In the genomic region with DNA sequence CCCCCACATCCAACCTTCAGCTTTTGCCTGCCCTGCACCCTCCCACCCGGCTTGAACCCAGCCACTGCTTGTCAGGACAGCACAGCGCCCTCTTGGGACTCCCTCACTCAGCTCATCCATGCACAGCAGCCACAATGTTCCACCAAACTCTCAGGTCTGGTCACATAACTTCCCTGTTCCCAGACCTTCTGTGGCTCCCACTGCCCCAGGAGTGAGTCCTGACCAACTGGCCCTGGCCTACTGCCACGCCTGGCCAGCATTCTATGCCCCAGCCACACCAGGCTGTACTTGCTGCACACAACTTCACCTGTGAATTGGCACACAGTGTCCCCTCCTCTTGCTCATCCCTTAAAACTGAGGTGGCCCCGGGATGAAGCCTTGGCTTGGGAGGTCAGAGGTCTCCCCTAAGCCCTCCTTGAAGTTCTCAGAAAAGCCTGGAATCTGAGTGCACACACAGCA, we compare ENCODE assay signal across 12 cellular contexts. TPM values are rescaled to one million over a fixed set of nuclear protein-coding genes. Genes with fewer than 3 reads are reported as not detected.
DNase-seq lines count a peak whose midpoint lies in the region; ATAC-seq, FAIRE-seq and TF ChIP-seq lines count a peak whose summit lies in the region.
"Had no signal": no experiment of that assay in that cellular context is flagged by ENCODE, and none has a peak within 500 bp of the region (broad histone marks: within the 10 kb centered on the region; RNA-seq: fewer than 3 reads in every experiment).

No MANE protein-coding gene starts in this region.

- in situ Hi-C loops in GM13976 (cut with MboI; ENCODE audit: low sequenced_read_pairs, unreplicated experiment) (no loop called here), K562 (cut with MboI) (no loop called here)

- no peak for TF ChIP-seq CTCF in GM13976 (IDR thresholded peaks at IDR 0.05; ENCODE audit: borderline replicate concordance, control extremely low read depth, extremely low read depth, insufficient read depth, missing control alignments)
- peak; percentile 21 to 27 (median 24); a peak in 3 of 6 replicates for TF ChIP-seq CTCF in K562 (IDR thresholded peaks at IDR 0.05 in 2 of 3, conservative IDR thresholded peaks at IDR 0.05 in 1 of 3; ENCODE audit: insufficient read depth in 2 of 3, low read depth in 1 of 3, low read length in 3 of 3)
- no peak for TF ChIP-seq CTCF in neural cell (IDR thresholded peaks at IDR 0.05; ENCODE audit: poor library complexity, severe bottlenecking)
- no peak for TF ChIP-seq CTCF in GM10248 (IDR thresholded peaks at IDR 0.05; ENCODE audit: control extremely low read depth, extremely low read depth, low read depth, missing control alignments)

- H3K27ac Mint-ChIP-seq in CD4-positive, CD25-positive, alpha-beta regulatory T cell = peak overlapping the region in 2 of 3 donors; percentile 7 to 75
- no peak overlapping the region for H3K27ac Mint-ChIP-seq in activated T-helper 1 cell treated with anti-CD3 and anti-CD28 coated beads, Interleukin-12 subunit alpha, Interleukin-12 subunit beta, Interleukin-2, Interleukin-4 antibody, amounts not matched to agents 30 ng/mL and 10 ng/mL and 1 ng/mL, durations not matched to agents 14 hours and 24 hours and 36 hours

- no peaks in the 10 kb centered on the region for H3K4me1 ChIP-seq in CD4-positive, CD25-positive, alpha-beta regulatory T cell (ENCODE audit: control insufficient read depth, insufficient read depth, low read length, poor library complexity, severe bottlenecking)
- H3K4me1 ChIP-seq in K562 (replicated peaks in 1 of 2; ENCODE audit: control insufficient read depth in 2 of 2, insufficient read depth in 2 of 2, low read length in 2 of 2) = 0 out of 5 replicates have a peak, but pooled peaks cover 0 to 6% of the 10 kb centered on the region in 2 experiments

- peak overlapping the region in 1 of 2 experiments; percentile 26; a peak in 1 of 4 replicates for H3K9ac ChIP-seq in K562 (ENCODE audit: insufficient read depth in 1 of 2, low read depth in 2 of 2, low read length in 2 of 2)
- H3K9ac ChIP-seq in neural cell (ENCODE audit: low read length) = no peak overlapping the region

- no peaks in the 10 kb centered on the region for H3K4me1 Mint-ChIP-seq in CD4-positive, CD25-positive, alpha-beta regulatory T cell
- no peaks in the 10 kb centered on the region for H3K4me1 Mint-ChIP-seq in activated T-helper 1 cell treated with anti-CD3 and anti-CD28 coated beads, Interleukin-12 subunit alpha, Interleukin-12 subunit beta, Interleukin-2, Interleukin-4 antibody, amounts not matched to agents 30 ng/mL and 10 ng/mL and 1 ng/mL, durations not matched to agents 14 hours and 24 hours and 36 hours (ENCODE audit: low read depth)
- H3K4me1 Mint-ChIP-seq: naive B cell had no signal

- H3K4me2 ChIP-seq in K562 (ENCODE audit: insufficient read depth, low read length) = no peak overlapping the region
- H3K4me2 ChIP-seq in neural cell (ENCODE audit: low read length) = no peak overlapping the region
- H3K4me2 ChIP-seq: hepatocyte had no signal

- TF ChIP-seq EP300 in K562 (IDR thresholded peaks at IDR 0.05; ENCODE audit: low read length) (no peak), neural cell (conservative IDR thresholded peaks at IDR 0.05; ENCODE audit: poor library complexity, severe bottlenecking) (no peak)

- H4K20me1 ChIP-seq in K562 (replicated peaks; ENCODE audit: control insufficient read depth, insufficient read depth, low read length) (0 out of 2 replicates have a peak, but pooled peaks cover 6% of the 10 kb centered on the region), neural cell (ENCODE audit: insufficient read depth) (no peaks in the 10 kb centered on the region)

- CTCF ChIA-PET in K562 (lab: Yijun Ruan, JAX; ENCODE audit: low intra/inter-chr PET ratio) = no interaction called here
- CTCF ChIA-PET in GM10248 (lab: Yijun Ruan, JAX) = interaction anchor here (1.1 to 30.6 kb wide), 5 partner anchors 9 to 140 kb away, joined by 3 to 863 read pairs (median 3); partner anchors contain the start of genes CCDC51, PLXNB1 and TMA7

- H3K4me3 Mint-ChIP-seq in CD4-positive, CD25-positive, alpha-beta regulatory T cell = no peak overlapping the region
- no peak overlapping the region for H3K4me3 Mint-ChIP-seq in activated T-helper 1 cell treated with anti-CD3 and anti-CD28 coated beads, Interleukin-12 subunit alpha, Interleukin-12 subunit beta, Interleukin-2, Interleukin-4 antibody, amounts not matched to agents 30 ng/mL and 10 ng/mL and 1 ng/mL, durations not matched to agents 14 hours and 24 hours and 36 hours
- H3K4me3 Mint-ChIP-seq: naive B cell had no signal

- no peak for TF ChIP-seq POLR2A in K562 (conservative IDR thresholded peaks at IDR 0.05)

- no peak for DNase-seq in CD4-positive, CD25-positive, alpha-beta regulatory T cell
- DNase-seq in GM13976 (ENCODE audit: low spot score) = peak; percentile 35
- DNase-seq in K562 (ENCODE audit: extremely low read depth in 1 of 4, low spot score in 3 of 4) = peak in 1 of 4 experiments; percentile 15
- DNase-seq in activated T-helper 1 cell treated with anti-CD3 and anti-CD28 coated beads, Interleukin-12 subunit alpha, Interleukin-12 subunit beta, Interleukin-2, Interleukin-4 antibody, amounts not matched to agents 30 ng/mL and 10 ng/mL and 1 ng/mL, durations not matched to agents 14 hours and 24 hours and 36 hours (ENCODE audit: low spot score) = no peak
- DNase-seq in GM10248 (ENCODE audit: extremely low spot score) = no peak
- no peak for DNase-seq in DMS53 treated with DMSO at 0.1 percent for 48 hours (lab: John Stamatoyannopoulos, UW; ENCODE audit: unreplicated experiment)
- DNase-seq: naive B cell had no signal

- no peak overlapping the region for H3K27ac ChIP-seq in CD4-positive, CD25-positive, alpha-beta regulatory T cell (ENCODE audit: insufficient read depth, low read length, poor library complexity, severe bottlenecking)
- H3K27ac ChIP-seq in K562 (ENCODE audit: extremely low read depth, low read depth, low read length) (no peak overlapping the region), neural cell (ENCODE audit: low read length) (no peak overlapping the region)
- H3K27ac ChIP-seq: hepatocyte had no signal

- no peaks in the 10 kb centered on the region for H3K9me3 ChIP-seq in CD4-positive, CD25-positive, alpha-beta regulatory T cell (ENCODE audit: control insufficient read depth in 2 of 2, low read length in 2 of 2)
- no peaks in the 10 kb centered on the region for H3K9me3 ChIP-seq in K562 (replicated peaks; ENCODE audit: control insufficient read depth, insufficient read depth, low read depth, low read length)
- no peaks in the 10 kb centered on the region for H3K9me3 ChIP-seq in neural cell (ENCODE audit: low read length)

- H3K79me2 ChIP-seq in K562 (ENCODE audit: control insufficient read depth, insufficient read depth, low read length) (no peaks in the 10 kb centered on the region), neural cell (replicated peaks; ENCODE audit: insufficient read depth, low read length) (no peaks in the 10 kb centered on the region)
- H3K79me2 ChIP-seq: hepatocyte had no signal

- intact Hi-C loops in K562 (cut with micrococcal nuclease) = loop anchor here (10.0 kb wide), 2 partner anchors 96 to 214 kb away; partner anchors contain the start of gene SHISA5
- intact Hi-C loops in activated T-helper 1 cell treated with anti-CD3 and anti-CD28 coated beads, Interleukin-12 subunit alpha, Interleukin-12 subunit beta, Interleukin-2, Interleukin-4 antibody, amounts not matched to agents 30 ng/mL and 10 ng/mL and 1 ng/mL, durations not matched to agents 14 hours and 24 hours and 36 hours (cut with micrococcal nuclease) = loop anchor here (10.0 kb wide), 1 partner anchor 226 kb away; the partner anchor contains the start of gene SLC26A6

- TF ChIP-seq RAD21 in K562 (CRISPR knock-in tag; conservative IDR thresholded peaks at IDR 0.05 in 1 of 2, IDR thresholded peaks at IDR 0.05 in 1 of 2) (no peak), neural cell (conservative IDR thresholded peaks at IDR 0.05) (no peak)

- no peaks in the 10 kb centered on the region for H3K36me3 Mint-ChIP-seq in CD4-positive, CD25-positive, alpha-beta regulatory T cell
- H3K36me3 Mint-ChIP-seq in activated T-helper 1 cell treated with anti-CD3 and anti-CD28 coated beads, Interleukin-12 subunit alpha, Interleukin-12 subunit beta, Interleukin-2, Interleukin-4 antibody, amounts not matched to agents 30 ng/mL and 10 ng/mL and 1 ng/mL, durations not matched to agents 14 hours and 24 hours and 36 hours (ENCODE audit: low read depth) = no peaks in the 10 kb centered on the region
- H3K36me3 Mint-ChIP-seq: naive B cell had no signal

- no peaks in the 10 kb centered on the region for H3K9me3 Mint-ChIP-seq in CD4-positive, CD25-positive, alpha-beta regulatory T cell
- no peaks in the 10 kb centered on the region for H3K9me3 Mint-ChIP-seq in activated T-helper 1 cell treated with anti-CD3 and anti-CD28 coated beads, Interleukin-12 subunit alpha, Interleukin-12 subunit beta, Interleukin-2, Interleukin-4 antibody, amounts not matched to agents 30 ng/mL and 10 ng/mL and 1 ng/mL, durations not matched to agents 14 hours and 24 hours and 36 hours
- H3K9me3 Mint-ChIP-seq: naive B cell had no signal

- H3K27me3 Mint-ChIP-seq in CD4-positive, CD25-positive, alpha-beta regulatory T cell = no peaks in the 10 kb centered on the region
- no peaks in the 10 kb centered on the region for H3K27me3 Mint-ChIP-seq in activated T-helper 1 cell treated with anti-CD3 and anti-CD28 coated beads, Interleukin-12 subunit alpha, Interleukin-12 subunit beta, Interleukin-2, Interleukin-4 antibody, amounts not matched to agents 30 ng/mL and 10 ng/mL and 1 ng/mL, durations not matched to agents 14 hours and 24 hours and 36 hours (ENCODE audit: insufficient read depth)
- H3K27me3 Mint-ChIP-seq: naive B cell had no signal

- H3K9me1 ChIP-seq in K562 (ENCODE audit: control insufficient read depth, insufficient read depth, low read length) = no peaks in the 10 kb centered on the region

- no peaks in the 10 kb centered on the region for H3K36me3 ChIP-seq in CD4-positive, CD25-positive, alpha-beta regulatory T cell (ENCODE audit: control insufficient read depth, insufficient read depth, low read length)
- H3K36me3 ChIP-seq in K562 (ENCODE audit: control insufficient read depth, insufficient read depth, low read length) (no peaks in the 10 kb centered on the region), neural cell (ENCODE audit: insufficient read depth, low read length) (no peaks in the 10 kb centered on the region)

- H3K9me2 ChIP-seq in neural cell (ENCODE audit: insufficient read depth, low read length) = no peaks in the 10 kb centered on the region

- POLR2A ChIA-PET in K562 (lab: Yijun Ruan, JAX) = interaction anchor here (0.9 to 1.5 kb wide), 3 partner anchors 14 to 221 kb away, joined by 3 read pairs; partner anchors contain the start of gene CDC25A
- POLR2A ChIA-PET in GM10248 (lab: Yijun Ruan, JAX) = no interaction called here

- H3K4me3 ChIP-seq in CD4-positive, CD25-positive, alpha-beta regulatory T cell (ENCODE audit: low read depth, low read length) = no peak overlapping the region
- H3K4me3 ChIP-seq in K562 (no peak overlapping the region), neural cell (ENCODE audit: low read length) (no peak overlapping the region)
- H3K4me3 ChIP-seq: hepatocyte had no signal

- H3K27me3 ChIP-seq in CD4-positive, CD25-positive, alpha-beta regulatory T cell (ENCODE audit: control insufficient read depth, insufficient read depth, low read length) = no peaks in the 10 kb centered on the region
- H3K27me3 ChIP-seq in K562 (ENCODE audit: control insufficient read depth in 2 of 2, insufficient read depth in 2 of 2, low read length in 2 of 2) (no peaks in the 10 kb centered on the region), neural cell (ENCODE audit: insufficient read depth, low read depth, low read length) (no peaks in the 10 kb centered on the region)
- H3K27me3 ChIP-seq: hepatocyte had no signal

- BruUV-seq in K562 (replicated peaks; lab: Mats Ljungman, UMichigan) = no TSS peak

- no peaks in the 10 kb centered on the region for H3F3A ChIP-seq in neural cell (ENCODE audit: insufficient read depth, low read length, poor library complexity, severe bottlenecking)

- H2AFZ ChIP-seq in K562 (ENCODE audit: low read depth, low read length) (no peak overlapping the region), neural cell (ENCODE audit: low read depth, low read length) (no peak overlapping the region)
- H2AFZ ChIP-seq: hepatocyte had no signal

- 39% methylated on average over 2 of the region's 4 CpGs for WGBS in K562 (ENCODE audit: insufficient coverage, low coverage, missing lambda C conversion rate)

- ATAC-seq in CD4-positive, CD25-positive, alpha-beta regulatory T cell (ENCODE audit: low read depth in 2 of 2) = no peak
- ATAC-seq in K562 (peak; percentile 63; the same call in 2 of the 3 replicates), HG02678 (IDR thresholded peaks at IDR 0.05; ENCODE audit: unreplicated experiment) (no peak)

- FAIRE-seq in K562 (lab: Jason Lieb, UNC) = no peak
- FAIRE-seq: HTR-8/SVneo had no signal

RNA-seq across cellular contexts. Expression of gene PLXNB1, which starts 21.0 kb away (rescaled TPM):
- 5.2 TPM for total RNA-seq in CD4-positive, CD25-positive, alpha-beta regulatory T cell
- under 1 TPM in 1 of 4 donors, not detected in 3; 0.07 TPM for polyA plus RNA-seq in CD4-positive, CD25-positive, alpha-beta regulatory T cell
- total RNA-seq in K562 (2011; cell fraction: chromatin; rRNA removed; ENCODE audit: low replicate concordance) = 67.7 and 204 TPM in 2 replicates
- total RNA-seq in K562 (2011; cell fraction: nucleolus; rRNA removed) = 92.2 and 100 TPM in 2 replicates
- 59.2 and 60.7 TPM in 2 replicates for total RNA-seq in K562 (2011; cell fraction: nucleoplasm; rRNA removed)
- total RNA-seq in K562 (2014; rRNA removed) (11.2 and 12.7 TPM in 2 replicates), K562 (2014; rRNA removed; fragmentation: Illumina TruSeq; extraction: Trizol) (2.1 and 3.9 TPM in 2 replicates), K562 (2015; rRNA removed; fragmentation: Illumina TruSeq; extraction: Trizol) (6.0 and 6.3 TPM in 2 replicates), K562 (2021) (11.4 and 13.9 TPM in 2 replicates)
- polyA plus RNA-seq in K562 (2011; rRNA removed) (6.0 and 16.7 TPM in 2 replicates), K562 (2014; fragmentation: Illumina TruSeq; extraction: Trizol) (7.3 and 9.2 TPM in 2 replicates), K562 (2014; fragmentation: Nextera tagmentation; extraction: Ambion mirVana) (under 1 TPM; 0.17 to 0.24 TPM), K562 (2014; rRNA removed) (10.6 and 17.4 TPM in 2 replicates), neural cell (134 and 148 TPM in 2 replicates)
- 10.8 and 14.2 TPM in 2 replicates for polyA plus RNA-seq in K562 (2011; cell fraction: cytosol; rRNA removed)
- polyA plus RNA-seq in K562 (2011; cell fraction: nucleus; rRNA removed) = 106 and 120 TPM in 2 replicates
- polyA plus RNA-seq in K562 (2012) = 11.5 and 18.7 TPM in 2 replicates
- 5.0 and 8.2 TPM in 2 replicates for polyA minus RNA-seq in K562 (2011; rRNA and poly(A)+ RNA removed)
- 10.0 and 12.9 TPM in 2 replicates for polyA minus RNA-seq in K562 (2011; cell fraction: cytosol; rRNA and poly(A)+ RNA removed)
- polyA minus RNA-seq in K562 (2011; cell fraction: nucleus; rRNA and poly(A)+ RNA removed) = 27.1 and 27.3 TPM in 2 replicates
- polyA minus RNA-seq in neural cell = 88.2 and 112 TPM in 2 replicates
- total RNA-seq in activated T-helper 1 cell treated with anti-CD3 and anti-CD28 coated beads, Interleukin-12 subunit alpha, Interleukin-12 subunit beta, Interleukin-2, Interleukin-4 antibody, amounts not matched to agents 30 ng/mL and 10 ng/mL and 1 ng/mL, durations not matched to agents 14 hours and 24 hours and 36 hours = 5.7 and 7.0 TPM in 2 replicates

RNA-seq across cellular contexts. Expression of gene CCDC51, which starts 31.1 kb away (rescaled TPM):
- 4.6 TPM for total RNA-seq in CD4-positive, CD25-positive, alpha-beta regulatory T cell
- 10 to 100 TPM in 1 of 4 donors, 1 to 10 TPM in 3; 7.1 to 13.7 (median 9.1) TPM for polyA plus RNA-seq in CD4-positive, CD25-positive, alpha-beta regulatory T cell
- total RNA-seq in K562 (2011; cell fraction: chromatin; rRNA removed; ENCODE audit: low replicate concordance) = 2.8 and 4.0 TPM in 2 replicates
- total RNA-seq in K562 (2011; cell fraction: nucleolus; rRNA removed) = 2.8 and 3.0 TPM in 2 replicates
- 3.9 and 4.0 TPM in 2 replicates for total RNA-seq in K562 (2011; cell fraction: nucleoplasm; rRNA removed)
- total RNA-seq in K562 (2014; rRNA removed) (17.4 and 20.8 TPM in 2 replicates), K562 (2014; rRNA removed; fragmentation: Illumina TruSeq; extraction: Trizol) (10.2 and 14.0 TPM in 2 replicates), K562 (2015; rRNA removed; fragmentation: Illumina TruSeq; extraction: Trizol) (17.3 and 18.6 TPM in 2 replicates), K562 (2021) (12.8 and 15.7 TPM in 2 replicates)
- polyA plus RNA-seq in K562 (2011; rRNA removed) (16.0 and 16.5 TPM in 2 replicates), K562 (2014; fragmentation: Illumina TruSeq; extraction: Trizol) (15.7 and 18.0 TPM in 2 replicates), K562 (2014; fragmentation: Nextera tagmentation; extraction: Ambion mirVana) (1 to 10 TPM; 6.5 to 6.8 TPM), K562 (2014; rRNA removed) (16.5 and 18.0 TPM in 2 replicates), neural cell (27.2 and 29.0 TPM in 2 replicates)
- polyA plus RNA-seq in K562 (2011; cell fraction: cytosol; rRNA removed) = 17.1 and 20.0 TPM in 2 replicates
- polyA plus RNA-seq in K562 (2011; cell fraction: nucleus; rRNA removed) = 7.2 and 8.2 TPM in 2 replicates
- 12.6 and 14.9 TPM in 2 replicates for polyA plus RNA-seq in K562 (2012)
- polyA minus RNA-seq in K562 (2011; rRNA and poly(A)+ RNA removed) = 8.6 and 10.2 TPM in 2 replicates
- polyA minus RNA-seq in K562 (2011; cell fraction: cytosol; rRNA and poly(A)+ RNA removed) = 2.4 and 7.1 TPM in 2 replicates
- polyA minus RNA-seq in K562 (2011; cell fraction: nucleus; rRNA and poly(A)+ RNA removed) = 1.3 and 1.6 TPM in 2 replicates
- polyA minus RNA-seq in neural cell = 20.8 and 21.9 TPM in 2 replicates
- 26.0 and 26.3 TPM in 2 replicates for total RNA-seq in activated T-helper 1 cell treated with anti-CD3 and anti-CD28 coated beads, Interleukin-12 subunit alpha, Interleukin-12 subunit beta, Interleukin-2, Interleukin-4 antibody, amounts not matched to agents 30 ng/mL and 10 ng/mL and 1 ng/mL, durations not matched to agents 14 hours and 24 hours and 36 hours

RNA-seq across cellular contexts. Expression of gene TMA7, which starts 31.2 kb away (rescaled TPM):
- total RNA-seq in CD4-positive, CD25-positive, alpha-beta regulatory T cell = 248 TPM
- polyA plus RNA-seq in CD4-positive, CD25-positive, alpha-beta regulatory T cell = 100 to 1,000 TPM; 664 to 743 (median 695) TPM
- total RNA-seq in K562 (2011; cell fraction: chromatin; rRNA removed; ENCODE audit: low replicate concordance) = 33.0 and 39.7 TPM in 2 replicates
- total RNA-seq in K562 (2011; cell fraction: nucleolus; rRNA removed) = 42.8 and 52.5 TPM in 2 replicates
- total RNA-seq in K562 (2011; cell fraction: nucleoplasm; rRNA removed) = 61.4 and 82.2 TPM in 2 replicates
- total RNA-seq in K562 (2014; rRNA removed) = 587 and 775 TPM in 2 replicates
- total RNA-seq in K562 (2014; rRNA removed; fragmentation: Illumina TruSeq; extraction: Trizol) = 389 and 394 TPM in 2 replicates
- total RNA-seq in K562 (2015; rRNA removed; fragmentation: Illumina TruSeq; extraction: Trizol) = 476 and 486 TPM in 2 replicates
- total RNA-seq in K562 (2021) = 201 and 209 TPM in 2 replicates
- 160 and 232 TPM in 2 replicates for polyA plus RNA-seq in K562 (2011; rRNA removed)
- polyA plus RNA-seq in K562 (2011; cell fraction: cytosol; rRNA removed) = 25.9 and 86.1 TPM in 2 replicates
- 42.3 and 57.7 TPM in 2 replicates for polyA plus RNA-seq in K562 (2011; cell fraction: nucleus; rRNA removed)
- 188 and 520 TPM in 2 replicates for polyA plus RNA-seq in K562 (2012)
- polyA plus RNA-seq in K562 (2014; fragmentation: Illumina TruSeq; extraction: Trizol) = 318 and 361 TPM in 2 replicates
- 100 to 1,000 TPM; 835 to 942 TPM for polyA plus RNA-seq in K562 (2014; fragmentation: Nextera tagmentation; extraction: Ambion mirVana)
- polyA plus RNA-seq in K562 (2014; rRNA removed) = 810 and 1,003 TPM in 2 replicates
- 32.1 and 43.5 TPM in 2 replicates for polyA minus RNA-seq in K562 (2011; rRNA and poly(A)+ RNA removed)
- 17.8 and 24.1 TPM in 2 replicates for polyA minus RNA-seq in K562 (2011; cell fraction: cytosol; rRNA and poly(A)+ RNA removed)
- 19.9 and 32.4 TPM in 2 replicates for polyA minus RNA-seq in K562 (2011; cell fraction: nucleus; rRNA and poly(A)+ RNA removed)
- polyA plus RNA-seq in neural cell = 1,717 and 1,747 TPM in 2 replicates
- polyA minus RNA-seq in neural cell = 238 TPM in 2 replicates
- 262 and 266 TPM in 2 replicates for total RNA-seq in activated T-helper 1 cell treated with anti-CD3 and anti-CD28 coated beads, Interleukin-12 subunit alpha, Interleukin-12 subunit beta, Interleukin-2, Interleukin-4 antibody, amounts not matched to agents 30 ng/mL and 10 ng/mL and 1 ng/mL, durations not matched to agents 14 hours and 24 hours and 36 hours

RNA-seq across cellular contexts. Expression of gene FBXW12, which starts 36.8 kb away (rescaled TPM):
- not detected for total RNA-seq in CD4-positive, CD25-positive, alpha-beta regulatory T cell
- polyA plus RNA-seq in CD4-positive, CD25-positive, alpha-beta regulatory T cell = not detected
- total RNA-seq in K562 (2011; cell fraction: chromatin; rRNA removed; ENCODE audit: low replicate concordance) = 0.30 and 0.37 TPM in 2 replicates
- total RNA-seq in K562 (2011; cell fraction: nucleolus; rRNA removed) = 0.17 and 0.26 TPM in 2 replicates
- 0.22 and 0.53 TPM in 2 replicates for total RNA-seq in K562 (2011; cell fraction: nucleoplasm; rRNA removed)
- total RNA-seq in K562 (2014; rRNA removed) (not detected in 2 replicates), K562 (2014; rRNA removed; fragmentation: Illumina TruSeq; extraction: Trizol) (not detected in 2 replicates), K562 (2015; rRNA removed; fragmentation: Illumina TruSeq; extraction: Trizol) (0.11 TPM in 1 of 2 replicates, not detected in the other), K562 (2021) (not detected in 2 replicates)
- polyA plus RNA-seq in K562 (2011; rRNA removed) (0.06 and 0.24 TPM in 2 replicates), K562 (2014; fragmentation: Illumina TruSeq; extraction: Trizol) (not detected in 2 replicates), K562 (2014; fragmentation: Nextera tagmentation; extraction: Ambion mirVana) (under 1 TPM; 0.04 to 0.07 TPM), K562 (2014; rRNA removed) (0.30 TPM in 1 of 2 replicates, not detected in the other), neural cell (not detected in 2 replicates)
- 0.16 TPM in 2 replicates for polyA plus RNA-seq in K562 (2011; cell fraction: cytosol; rRNA removed)
- 0.17 and 0.41 TPM in 2 replicates for polyA plus RNA-seq in K562 (2011; cell fraction: nucleus; rRNA removed)
- polyA plus RNA-seq in K562 (2012) = not detected in 2 replicates
- 0.24 TPM in 1 of 2 replicates, not detected in the other for polyA minus RNA-seq in K562 (2011; rRNA and poly(A)+ RNA removed)
- polyA minus RNA-seq in K562 (2011; cell fraction: cytosol; rRNA and poly(A)+ RNA removed) = not detected in 2 replicates
- polyA minus RNA-seq in K562 (2011; cell fraction: nucleus; rRNA and poly(A)+ RNA removed) = not detected in 2 replicates
- 1.2 and 1.6 TPM in 2 replicates for polyA minus RNA-seq in neural cell
- not detected in 2 replicates for total RNA-seq in activated T-helper 1 cell treated with anti-CD3 and anti-CD28 coated beads, Interleukin-12 subunit alpha, Interleukin-12 subunit beta, Interleukin-2, Interleukin-4 antibody, amounts not matched to agents 30 ng/mL and 10 ng/mL and 1 ng/mL, durations not matched to agents 14 hours and 24 hours and 36 hours
- total RNA-seq: hepatocyte had no signal
- polyA plus RNA-seq: hepatocyte, urinary bladder had no signal

RNA-seq across cellular contexts. Expression of gene ATRIP, which starts 37.7 kb away (rescaled TPM):
- 11.5 TPM for total RNA-seq in CD4-positive, CD25-positive, alpha-beta regulatory T cell
- 10 to 100 TPM in 3 of 4 donors, 1 to 10 TPM in 1; 9.6 to 14.7 (median 13.3) TPM for polyA plus RNA-seq in CD4-positive, CD25-positive, alpha-beta regulatory T cell
- 31.8 and 48.5 TPM in 2 replicates for total RNA-seq in K562 (2011; cell fraction: chromatin; rRNA removed; ENCODE audit: low replicate concordance)
- total RNA-seq in K562 (2011; cell fraction: nucleolus; rRNA removed) = 22.1 and 30.9 TPM in 2 replicates
- 15.6 and 21.9 TPM in 2 replicates for total RNA-seq in K562 (2011; cell fraction: nucleoplasm; rRNA removed)
- total RNA-seq in K562 (2014; rRNA removed) = 10.4 and 14.1 TPM in 2 replicates
- total RNA-seq in K562 (2014; rRNA removed; fragmentation: Illumina TruSeq; extraction: Trizol) = 15.7 and 19.6 TPM in 2 replicates
- 15.3 and 17.4 TPM in 2 replicates for total RNA-seq in K562 (2015; rRNA removed; fragmentation: Illumina TruSeq; extraction: Trizol)
- 13.9 and 14.1 TPM in 2 replicates for total RNA-seq in K562 (2021)
- 10.1 and 10.5 TPM in 2 replicates for polyA plus RNA-seq in K562 (2011; rRNA removed)
- 10.1 and 14.1 TPM in 2 replicates for polyA plus RNA-seq in K562 (2011; cell fraction: cytosol; rRNA removed)
- 26.8 and 42.6 TPM in 2 replicates for polyA plus RNA-seq in K562 (2011; cell fraction: nucleus; rRNA removed)
- 7.9 and 10.1 TPM in 2 replicates for polyA plus RNA-seq in K562 (2012)
- 15.2 and 15.6 TPM in 2 replicates for polyA plus RNA-seq in K562 (2014; fragmentation: Illumina TruSeq; extraction: Trizol)
- polyA plus RNA-seq in K562 (2014; fragmentation: Nextera tagmentation; extraction: Ambion mirVana) = 1 to 10 TPM; 1.7 to 2.3 TPM
- 9.2 and 10.0 TPM in 2 replicates for polyA plus RNA-seq in K562 (2014; rRNA removed)
- 14.9 and 17.0 TPM in 2 replicates for polyA minus RNA-seq in K562 (2011; rRNA and poly(A)+ RNA removed)
- 9.5 and 9.7 TPM in 2 replicates for polyA minus RNA-seq in K562 (2011; cell fraction: cytosol; rRNA and poly(A)+ RNA removed)
- 12.8 and 14.1 TPM in 2 replicates for polyA minus RNA-seq in K562 (2011; cell fraction: nucleus; rRNA and poly(A)+ RNA removed)
- 10.3 and 11.1 TPM in 2 replicates for polyA plus RNA-seq in neural cell
- polyA minus RNA-seq in neural cell = 10.2 and 13.1 TPM in 2 replicates
- total RNA-seq in activated T-helper 1 cell treated with anti-CD3 and anti-CD28 coated beads, Interleukin-12 subunit alpha, Interleukin-12 subunit beta, Interleukin-2, Interleukin-4 antibody, amounts not matched to agents 30 ng/mL and 10 ng/mL and 1 ng/mL, durations not matched to agents 14 hours and 24 hours and 36 hours = 16.5 and 20.5 TPM in 2 replicates

Comparison
In these comparisons a context has a peak if more than half of its experiments do, and no peak if none do; other contexts are left out.
1. CTCF ChIP-seq: peak in K562 (3 of 3); none in GM13976 (single experiment), neural cell (single experiment) and GM10248 (single experiment).